Comparison of ENCODE assay signal across 1 cellular context in genomic region chr3:28124882-28125281, GRCh38.
TF ChIP-seq lines count a peak whose summit lies in the region.

No MANE protein-coding gene starts in this region.

TF ChIP-seq in GM12878, 131 proteins besides CTCF, POLR2A, EP300 and RAD21 (continued from another document and continues in another):
- TF ChIP-seq ZNF592 (IDR thresholded peaks at IDR 0.05) (0 out of 2 replicates have a peak, but pooled peaks have one; percentile 38), BHLHE40 (IDR thresholded peaks at IDR 0.05; ENCODE audit: borderline replicate concordance in 1 of 2, low read depth in 2 of 2, low read length in 1 of 2) (no peak), DPF2 (IDR thresholded peaks at IDR 0.05) (peak; percentile 61), EZH2 (IDR thresholded peaks at IDR 0.05; ENCODE audit: borderline replicate concordance, control insufficient read depth, low read depth, low read length) (no peak), TCF3 (IDR thresholded peaks at IDR 0.05; ENCODE audit: borderline replicate concordance, insufficient read depth, low read depth, low read length) (no peak), SREBF2 (IDR thresholded peaks at IDR 0.05; ENCODE audit: low read length) (no peak), SPI1 (IDR thresholded peaks at IDR 0.05; ENCODE audit: borderline replicate concordance, insufficient read depth, low read depth, low read length) (peak; percentile 29; the same call in 1 of the 2 replicates), BMI1 (IDR thresholded peaks at IDR 0.05; ENCODE audit: borderline replicate concordance) (0 out of 2 replicates have a peak, but pooled peaks have one; percentile 41), PRDM15 (CRISPR knock-in tag; IDR thresholded peaks at IDR 0.05) (no peak), JUND (IDR thresholded peaks at IDR 0.05; ENCODE audit: low read depth, low read length) (no peak), USF1 (IDR thresholded peaks at IDR 0.05; ENCODE audit: borderline replicate concordance, extremely low read length, insufficient read depth, low read depth, low read length) (no peak), CHD1 (IDR thresholded peaks at IDR 0.05; ENCODE audit: low read depth, low read length) (no peak), ATF7 (IDR thresholded peaks at IDR 0.05; ENCODE audit: low read depth) (peak; percentile 70), MEF2B (IDR thresholded peaks at IDR 0.05; ENCODE audit: partially characterized antibody, poor library complexity, severe bottlenecking) (peak; percentile 96), ZBTB40 (IDR thresholded peaks at IDR 0.05; ENCODE audit: borderline replicate concordance) (no peak), ZNF217 (IDR thresholded peaks at IDR 0.05) (0 out of 2 replicates have a peak, but pooled peaks have one; percentile 31), EGR1 (IDR thresholded peaks at IDR 0.05; ENCODE audit: borderline replicate concordance in 1 of 2, low read depth in 2 of 2, low read length in 2 of 2) (no peak), IKZF1 (conservative IDR thresholded peaks at IDR 0.05) (peak; percentile 61; the same call in 1 of the 2 replicates), WRNIP1 (IDR thresholded peaks at IDR 0.05; ENCODE audit: borderline replicate concordance, low read depth, low read length) (no peak), SKIL (IDR thresholded peaks at IDR 0.05; ENCODE audit: low read depth, poor library complexity, severe bottlenecking) (peak; percentile 28), IKZF2 (IDR thresholded peaks at IDR 0.05) (peak; percentile 50 to 60; a peak in 3 of 4 replicates), MTA2 (IDR thresholded peaks at IDR 0.05; ENCODE audit: low read depth) (peak; percentile 83), SRF (IDR thresholded peaks at IDR 0.05; ENCODE audit: low read depth in 2 of 2, low read length in 2 of 2) (no peak), NFIC (IDR thresholded peaks at IDR 0.05; ENCODE audit: low read depth, low read length) (peak; percentile 71; the same call in 1 of the 2 replicates), MXI1 (IDR thresholded peaks at IDR 0.05; ENCODE audit: low read depth, low read length) (no peak), MLLT1 (IDR thresholded peaks at IDR 0.05) (0 out of 2 replicates have a peak, but pooled peaks have one; percentile 22), PAX8 (IDR thresholded peaks at IDR 0.05) (no peak), PML (IDR thresholded peaks at IDR 0.05; ENCODE audit: low read length) (no peak), MEF2A (IDR thresholded peaks at IDR 0.05; ENCODE audit: insufficient read depth, low read depth, low read length) (peak; percentile 57; the same call in 1 of the 2 replicates), MAX (IDR thresholded peaks at IDR 0.05; ENCODE audit: low read depth, low read length) (no peak), NR2C1 (IDR thresholded peaks at IDR 0.05) (0 out of 2 replicates have a peak, but pooled peaks have one; percentile 8), ATF2 (IDR thresholded peaks at IDR 0.05; ENCODE audit: low read length) (no peak)
- TF ChIP-seq, protein P1, sequence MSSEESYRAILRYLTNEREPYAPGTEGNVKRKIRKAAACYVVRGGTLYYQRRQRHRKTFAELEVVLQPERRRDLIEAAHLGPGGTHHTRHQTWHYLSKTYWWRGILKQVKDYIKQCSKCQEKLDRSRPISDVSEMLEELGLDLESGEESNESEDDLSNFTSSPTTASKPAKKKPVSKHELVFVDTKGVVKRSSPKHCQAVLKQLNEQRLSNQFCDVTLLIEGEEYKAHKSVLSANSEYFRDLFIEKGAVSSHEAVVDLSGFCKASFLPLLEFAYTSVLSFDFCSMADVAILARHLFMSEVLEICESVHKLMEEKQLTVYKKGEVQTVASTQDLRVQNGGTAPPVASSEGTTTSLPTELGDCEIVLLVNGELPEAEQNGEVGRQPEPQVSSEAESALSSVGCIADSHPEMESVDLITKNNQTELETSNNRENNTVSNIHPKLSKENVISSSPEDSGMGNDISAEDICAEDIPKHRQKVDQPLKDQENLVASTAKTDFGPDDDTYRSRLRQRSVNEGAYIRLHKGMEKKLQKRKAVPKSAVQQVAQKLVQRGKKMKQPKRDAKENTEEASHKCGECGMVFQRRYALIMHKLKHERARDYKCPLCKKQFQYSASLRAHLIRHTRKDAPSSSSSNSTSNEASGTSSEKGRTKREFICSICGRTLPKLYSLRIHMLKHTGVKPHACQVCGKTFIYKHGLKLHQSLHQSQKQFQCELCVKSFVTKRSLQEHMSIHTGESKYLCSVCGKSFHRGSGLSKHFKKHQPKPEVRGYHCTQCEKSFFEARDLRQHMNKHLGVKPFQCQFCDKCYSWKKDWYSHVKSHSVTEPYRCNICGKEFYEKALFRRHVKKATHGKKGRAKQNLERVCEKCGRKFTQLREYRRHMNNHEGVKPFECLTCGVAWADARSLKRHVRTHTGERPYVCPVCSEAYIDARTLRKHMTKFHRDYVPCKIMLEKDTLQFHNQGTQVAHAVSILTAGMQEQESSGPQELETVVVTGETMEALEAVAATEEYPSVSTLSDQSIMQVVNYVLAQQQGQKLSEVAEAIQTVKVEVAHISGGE (CRISPR knock-in tag; IDR thresholded peaks at IDR 0.05), result no peak
